ENCODE assay signal across 1 cellular context in the genomic region with DNA sequence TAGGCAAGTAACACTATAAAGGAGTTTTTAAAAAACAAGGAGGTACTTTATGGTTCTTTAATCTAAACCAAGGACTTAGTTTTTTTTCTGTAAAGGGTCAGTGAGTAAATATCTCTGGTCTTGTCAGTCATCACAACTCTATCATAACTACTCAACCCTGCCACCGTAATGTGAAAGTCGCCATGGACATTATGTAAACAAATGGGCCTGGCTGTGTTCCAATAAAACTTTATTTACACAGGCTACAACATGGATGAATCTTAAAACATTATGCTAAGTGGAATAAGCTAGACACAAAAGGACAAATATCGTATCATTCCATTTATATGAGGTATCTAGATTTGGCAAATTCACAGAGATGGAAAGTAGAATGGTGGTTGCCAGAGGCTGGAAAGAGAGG.
TF ChIP-seq lines count a peak whose summit lies in the region.

No MANE protein-coding gene starts in this region.

TF ChIP-seq in K562, 482 proteins besides CTCF, POLR2A, EP300 and RAD21 (continued from another document):
- TF ChIP-seq ZBTB40 (IDR thresholded peaks at IDR 0.05) (peak; percentile 96), ZBTB40 (CRISPR knock-in tag; IDR thresholded peaks at IDR 0.05) (peak; percentile 77), ARHGAP35 (IDR thresholded peaks at IDR 0.05; ENCODE audit: partially characterized antibody) (no peak), LEF1 (IDR thresholded peaks at IDR 0.05) (no peak), MTA1 (IDR thresholded peaks at IDR 0.05; ENCODE audit: borderline replicate concordance) (no peak)
